13 cellular contexts compared by ENCODE assay signal in the genomic region with DNA sequence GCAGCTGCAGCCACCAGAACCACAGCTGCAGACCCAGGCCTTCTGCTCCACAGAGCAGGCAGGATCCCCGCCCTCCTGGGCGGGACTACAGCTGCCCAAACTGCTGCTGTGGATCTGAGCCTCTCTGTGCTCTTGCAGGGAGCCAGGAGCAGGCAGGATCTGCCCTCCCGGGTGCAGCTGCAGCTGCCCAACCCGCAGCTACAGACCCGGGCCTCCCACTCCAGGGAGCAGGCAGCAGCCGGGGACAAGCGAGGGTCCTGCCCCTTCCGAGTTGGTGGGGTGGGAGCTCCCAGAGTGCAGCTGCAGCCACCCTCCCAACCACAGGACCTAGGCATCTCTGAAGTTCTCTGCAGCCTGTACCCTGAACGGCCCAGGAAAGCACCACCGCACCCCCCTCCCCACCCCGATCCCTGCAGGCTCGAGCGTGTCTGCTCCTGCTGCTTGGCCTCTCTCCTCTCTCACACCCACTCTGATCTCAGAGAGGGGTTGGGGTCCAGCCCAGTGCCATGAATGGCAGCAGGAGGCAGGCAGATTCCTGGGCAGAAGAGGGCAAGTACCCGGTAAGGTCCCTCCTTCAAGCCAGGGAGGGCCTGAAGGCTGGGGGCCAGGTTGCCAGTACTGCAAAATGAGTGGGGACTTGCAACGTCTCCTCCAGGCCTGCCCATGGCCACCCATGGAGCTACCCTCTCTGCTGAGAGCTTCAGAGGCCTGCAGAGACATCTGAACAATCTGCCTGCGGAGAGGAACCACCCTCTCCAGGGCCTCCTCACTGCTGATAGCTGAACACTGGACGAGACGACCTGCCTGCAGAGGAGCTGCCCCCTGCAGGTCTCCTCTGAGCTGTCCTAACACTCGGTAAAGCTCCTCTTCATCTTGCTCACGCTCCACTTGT. TPM values are rescaled to one million over a fixed set of nuclear protein-coding genes. Genes with fewer than 3 reads are reported as not detected.
A peak's percentile ranks its signal among the peaks of the same experiment; 100 is the strongest.
DNase-seq lines count a peak whose midpoint lies in the region; ATAC-seq and TF ChIP-seq lines count a peak whose summit lies in the region.
"Had no signal": no experiment of that assay in that cellular context is flagged by ENCODE, and none has a peak within 500 bp of the region (broad histone marks: within the 10 kb centered on the region; RNA-seq: fewer than 3 reads in every experiment).

No MANE protein-coding gene starts in this region.

- no peak overlapping the region for H3K27ac Mint-ChIP-seq in activated CD8-positive, alpha-beta T cell treated with anti-CD3 and anti-CD28 coated beads, Interleukin-2, amount 10 ng/mL, durations not matched to agents 7 days and 5 days
- H3K27ac Mint-ChIP-seq in activated CD8-positive, alpha-beta T cell treated with anti-CD3 and anti-CD28 coated beads for 36 hours: no peak overlapping the region
- no peak overlapping the region for H3K27ac Mint-ChIP-seq in activated T-helper 1 cell treated with anti-CD3 and anti-CD28 coated beads, Interleukin-12 subunit alpha, Interleukin-12 subunit beta, Interleukin-2, Interleukin-4 antibody, amounts not matched to agents 30 ng/mL and 10 ng/mL and 1 ng/mL, durations not matched to agents 14 hours and 24 hours and 36 hours

- no peak for DNase-seq in activated CD8-positive, alpha-beta T cell treated with anti-CD3 and anti-CD28 coated beads, Interleukin-2, amount 10 ng/mL, durations not matched to agents 7 days and 5 days
- DNase-seq in activated CD8-positive, alpha-beta T cell treated with anti-CD3 and anti-CD28 coated beads for 36 hours: no peak
- DNase-seq in SJCRH30: peak; percentile 79 to 81
- DNase-seq in cardiac septum (ENCODE audit: low spot score): peak; percentile 54
- DNase-seq in thyroid gland: peak; percentile 45 to 54
- no peak for DNase-seq in DMS114 treated with DMSO at 0.1 percent for 48 hours (lab: John Stamatoyannopoulos, UW; ENCODE audit: unreplicated experiment)
- DNase-seq in activated T-helper 1 cell treated with anti-CD3 and anti-CD28 coated beads, Interleukin-12 subunit alpha, Interleukin-12 subunit beta, Interleukin-2, Interleukin-4 antibody, amounts not matched to agents 30 ng/mL and 10 ng/mL and 1 ng/mL, durations not matched to agents 14 hours and 24 hours and 36 hours (ENCODE audit: low spot score): no peak
- DNase-seq: activated gamma-delta T cell treated with Interleukin-2 at 50 U/mL for 16 hours had no signal

- H3K27me3 Mint-ChIP-seq in activated CD8-positive, alpha-beta T cell treated with anti-CD3 and anti-CD28 coated beads, Interleukin-2, amount 10 ng/mL, durations not matched to agents 7 days and 5 days (ENCODE audit: low read depth): no peaks in the 10 kb centered on the region
- no peaks in the 10 kb centered on the region for H3K27me3 Mint-ChIP-seq in activated CD8-positive, alpha-beta T cell treated with anti-CD3 and anti-CD28 coated beads for 36 hours
- peaks cover 6% of the 10 kb centered on the region for H3K27me3 Mint-ChIP-seq in activated T-helper 1 cell treated with anti-CD3 and anti-CD28 coated beads, Interleukin-12 subunit alpha, Interleukin-12 subunit beta, Interleukin-2, Interleukin-4 antibody, amounts not matched to agents 30 ng/mL and 10 ng/mL and 1 ng/mL, durations not matched to agents 14 hours and 24 hours and 36 hours (ENCODE audit: insufficient read depth)

- H3K36me3 ChIP-seq in SJCRH30 (no peaks in the 10 kb centered on the region), thyroid gland (no peaks in the 10 kb centered on the region)

- H3K4me3 ChIP-seq in SJCRH30: no peak overlapping the region
- H3K4me3 ChIP-seq in thyroid gland (replicated peaks in 1 of 3): no peak overlapping the region
- H3K4me3 ChIP-seq: SK-N-MC had no signal

- no peaks in the 10 kb centered on the region for H3K9me3 ChIP-seq in SJCRH30 (replicated peaks)
- H3K9me3 ChIP-seq in thyroid gland: no peaks in the 10 kb centered on the region

- no peaks in the 10 kb centered on the region for H3K9me3 Mint-ChIP-seq in activated CD8-positive, alpha-beta T cell treated with anti-CD3 and anti-CD28 coated beads, Interleukin-2, amount 10 ng/mL, durations not matched to agents 7 days and 5 days (ENCODE audit: insufficient read depth)
- no peaks in the 10 kb centered on the region for H3K9me3 Mint-ChIP-seq in activated CD8-positive, alpha-beta T cell treated with anti-CD3 and anti-CD28 coated beads for 36 hours
- H3K9me3 Mint-ChIP-seq in activated T-helper 1 cell treated with anti-CD3 and anti-CD28 coated beads, Interleukin-12 subunit alpha, Interleukin-12 subunit beta, Interleukin-2, Interleukin-4 antibody, amounts not matched to agents 30 ng/mL and 10 ng/mL and 1 ng/mL, durations not matched to agents 14 hours and 24 hours and 36 hours: no peaks in the 10 kb centered on the region

- no peak for TF ChIP-seq POLR2A in thyroid gland (IDR thresholded peaks at IDR 0.05)

- no peak for TF ChIP-seq CTCF in activated CD8-positive, alpha-beta T cell treated with anti-CD3 and anti-CD28 coated beads for 36 hours (IDR thresholded peaks at IDR 0.05)
- TF ChIP-seq CTCF in thyroid gland (IDR thresholded peaks at IDR 0.05): peak in 4 of 6 experiments; percentile 14 to 29 (median 26)

- no peak overlapping the region for H3K4me3 Mint-ChIP-seq in activated CD8-positive, alpha-beta T cell treated with anti-CD3 and anti-CD28 coated beads, Interleukin-2, amount 10 ng/mL, durations not matched to agents 7 days and 5 days
- H3K4me3 Mint-ChIP-seq in activated CD8-positive, alpha-beta T cell treated with anti-CD3 and anti-CD28 coated beads for 36 hours: no peak overlapping the region
- no peak overlapping the region for H3K4me3 Mint-ChIP-seq in activated T-helper 1 cell treated with anti-CD3 and anti-CD28 coated beads, Interleukin-12 subunit alpha, Interleukin-12 subunit beta, Interleukin-2, Interleukin-4 antibody, amounts not matched to agents 30 ng/mL and 10 ng/mL and 1 ng/mL, durations not matched to agents 14 hours and 24 hours and 36 hours

- H3K36me3 Mint-ChIP-seq in activated CD8-positive, alpha-beta T cell treated with anti-CD3 and anti-CD28 coated beads, Interleukin-2, amount 10 ng/mL, durations not matched to agents 7 days and 5 days (ENCODE audit: low read depth): no peaks in the 10 kb centered on the region
- H3K36me3 Mint-ChIP-seq in activated CD8-positive, alpha-beta T cell treated with anti-CD3 and anti-CD28 coated beads for 36 hours (ENCODE audit: low read depth): no peaks in the 10 kb centered on the region
- no peaks in the 10 kb centered on the region for H3K36me3 Mint-ChIP-seq in activated T-helper 1 cell treated with anti-CD3 and anti-CD28 coated beads, Interleukin-12 subunit alpha, Interleukin-12 subunit beta, Interleukin-2, Interleukin-4 antibody, amounts not matched to agents 30 ng/mL and 10 ng/mL and 1 ng/mL, durations not matched to agents 14 hours and 24 hours and 36 hours (ENCODE audit: low read depth)

- no peaks in the 10 kb centered on the region for H3K4me1 Mint-ChIP-seq in activated CD8-positive, alpha-beta T cell treated with anti-CD3 and anti-CD28 coated beads, Interleukin-2, amount 10 ng/mL, durations not matched to agents 7 days and 5 days (ENCODE audit: low read depth)
- H3K4me1 Mint-ChIP-seq in activated CD8-positive, alpha-beta T cell treated with anti-CD3 and anti-CD28 coated beads for 36 hours (ENCODE audit: low read depth): no peaks in the 10 kb centered on the region
- H3K4me1 Mint-ChIP-seq in activated T-helper 1 cell treated with anti-CD3 and anti-CD28 coated beads, Interleukin-12 subunit alpha, Interleukin-12 subunit beta, Interleukin-2, Interleukin-4 antibody, amounts not matched to agents 30 ng/mL and 10 ng/mL and 1 ng/mL, durations not matched to agents 14 hours and 24 hours and 36 hours (ENCODE audit: low read depth): no peaks in the 10 kb centered on the region

- H3K4me1 ChIP-seq in SJCRH30 (peaks cover 3% of the 10 kb centered on the region; the same call in 1 of the 2 replicates), thyroid gland (peaks cover 11 to 15% of the 10 kb centered on the region in 2 donors)

- intact Hi-C loops in activated CD8-positive, alpha-beta T cell treated with anti-CD3 and anti-CD28 coated beads for 36 hours (cut with micrococcal nuclease): no loop called here
- intact Hi-C loops in cardiac septum (cut with DNase I) (no loop called here), thyroid gland (cut with DNase I) (no loop called here)
- intact Hi-C loops in activated T-helper 1 cell treated with anti-CD3 and anti-CD28 coated beads, Interleukin-12 subunit alpha, Interleukin-12 subunit beta, Interleukin-2, Interleukin-4 antibody, amounts not matched to agents 30 ng/mL and 10 ng/mL and 1 ng/mL, durations not matched to agents 14 hours and 24 hours and 36 hours (cut with micrococcal nuclease): no loop called here

- peak; percentile 23 for ATAC-seq in activated CD8-positive, alpha-beta T cell treated with anti-CD3 and anti-CD28 coated beads, Interleukin-2, amount 10 ng/mL, durations not matched to agents 7 days and 5 days
- no peak for ATAC-seq in activated CD8-positive, alpha-beta T cell treated with anti-CD3 and anti-CD28 coated beads for 36 hours
- ATAC-seq in GM21737 (IDR thresholded peaks at IDR 0.05; ENCODE audit: unreplicated experiment): no peak

- CTCF ChIA-PET in activated CD8-positive, alpha-beta T cell treated with anti-CD3 and anti-CD28 coated beads, Interleukin-2, amount 10 ng/mL, durations not matched to agents 7 days and 5 days (lab: Charles Lee): interaction anchor here (1.0 to 1.8 kb wide), 3 partner anchors 9 to 42 kb away, joined by 3 to 6 read pairs (median 3); no protein-coding TSS in a partner anchor
- CTCF ChIA-PET in activated CD8-positive, alpha-beta T cell treated with anti-CD3 and anti-CD28 coated beads for 36 hours (lab: Charles Lee): interaction anchor here (0.6 to 1.1 kb wide), 2 partner anchors 17 to 19 kb away, joined by 3 to 4 read pairs; no protein-coding TSS in a partner anchor

- 36 to 50% methylated on average over 11 to 12 of the region's 20 CpGs for WGBS in thyroid gland, 2 donors

- H3K27me3 ChIP-seq in SJCRH30 (no peaks in the 10 kb centered on the region; the same call in 1 of the 2 replicates), thyroid gland (no peaks in the 10 kb centered on the region)

- POLR2A ChIA-PET in activated CD8-positive, alpha-beta T cell treated with anti-CD3 and anti-CD28 coated beads, Interleukin-2, amount 10 ng/mL, durations not matched to agents 7 days and 5 days (lab: Charles Lee): no interaction called here
- POLR2A ChIA-PET in activated CD8-positive, alpha-beta T cell treated with anti-CD3 and anti-CD28 coated beads for 36 hours (lab: Charles Lee): no interaction called here

- H3K27ac ChIP-seq in SJCRH30 (no peak overlapping the region), thyroid gland (peak overlapping the region; percentile 0 to 67 (median 48))
- H3K27ac ChIP-seq: C4-2B, HL-60, SK-N-MC had no signal

RNA-seq across cellular contexts. Expression of a gene that starts 16.4 kb away (rescaled TPM):
- 100 to 1,000 TPM; 300 to 320 TPM for total RNA-seq in activated CD8-positive, alpha-beta T cell treated with anti-CD3 and anti-CD28 coated beads, Interleukin-2, amount 10 ng/mL, durations not matched to agents 7 days and 5 days
- 100 to 1,000 TPM; 189 to 191 TPM for total RNA-seq in activated CD8-positive, alpha-beta T cell treated with anti-CD3 and anti-CD28 coated beads for 36 hours
- 79.1 and 79.2 TPM in 2 replicates for total RNA-seq in SJCRH30 (2014; rRNA removed; shearing (Covaris generic))
- 47.3 TPM for total RNA-seq in cardiac septum
- 10 to 100 TPM; 14.0 to 19.3 (median 14.9) TPM for total RNA-seq in thyroid gland
- 249 and 253 TPM in 2 replicates for total RNA-seq in activated T-helper 1 cell treated with anti-CD3 and anti-CD28 coated beads, Interleukin-12 subunit alpha, Interleukin-12 subunit beta, Interleukin-2, Interleukin-4 antibody, amounts not matched to agents 30 ng/mL and 10 ng/mL and 1 ng/mL, durations not matched to agents 14 hours and 24 hours and 36 hours

RNA-seq across cellular contexts. Expression of a gene that starts 39.1 kb away (rescaled TPM):
- under 1 TPM; 0.44 to 0.45 TPM for total RNA-seq in activated CD8-positive, alpha-beta T cell treated with anti-CD3 and anti-CD28 coated beads, Interleukin-2, amount 10 ng/mL, durations not matched to agents 7 days and 5 days
- total RNA-seq in activated CD8-positive, alpha-beta T cell treated with anti-CD3 and anti-CD28 coated beads for 36 hours: under 1 TPM; 0.36 TPM
- total RNA-seq in SJCRH30 (2014; rRNA removed; shearing (Covaris generic)): 0.71 and 1.0 TPM in 2 replicates
- total RNA-seq in cardiac septum: 0.35 TPM
- 10 to 100 TPM in 1 of 4 donors, 1 to 10 TPM in 3; 5.3 to 11.7 (median 6.1) TPM for total RNA-seq in thyroid gland
- total RNA-seq in activated T-helper 1 cell treated with anti-CD3 and anti-CD28 coated beads, Interleukin-12 subunit alpha, Interleukin-12 subunit beta, Interleukin-2, Interleukin-4 antibody, amounts not matched to agents 30 ng/mL and 10 ng/mL and 1 ng/mL, durations not matched to agents 14 hours and 24 hours and 36 hours: 0.37 and 0.41 TPM in 2 replicates

RNA-seq across cellular contexts. Expression of a gene that starts 53.2 kb away (rescaled TPM):
- total RNA-seq in activated CD8-positive, alpha-beta T cell treated with anti-CD3 and anti-CD28 coated beads, Interleukin-2, amount 10 ng/mL, durations not matched to agents 7 days and 5 days: 100 to 1,000 TPM; 180 to 185 TPM
- total RNA-seq in activated CD8-positive, alpha-beta T cell treated with anti-CD3 and anti-CD28 coated beads for 36 hours: 100 to 1,000 TPM; 109 TPM
- total RNA-seq in SJCRH30 (2014; rRNA removed; shearing (Covaris generic)): 18.3 and 20.4 TPM in 2 replicates
- total RNA-seq in cardiac septum (26.1 TPM), thyroid gland (10 to 100 TPM; 37.0 to 58.9 (median 57.7) TPM)
- 117 and 130 TPM in 2 replicates for total RNA-seq in activated T-helper 1 cell treated with anti-CD3 and anti-CD28 coated beads, Interleukin-12 subunit alpha, Interleukin-12 subunit beta, Interleukin-2, Interleukin-4 antibody, amounts not matched to agents 30 ng/mL and 10 ng/mL and 1 ng/mL, durations not matched to agents 14 hours and 24 hours and 36 hours

RNA-seq across cellular contexts. Expression of a gene that starts 54.8 kb away (rescaled TPM):
- total RNA-seq in activated CD8-positive, alpha-beta T cell treated with anti-CD3 and anti-CD28 coated beads, Interleukin-2, amount 10 ng/mL, durations not matched to agents 7 days and 5 days: 10 to 100 TPM; 17.1 to 19.4 TPM
- 10 to 100 TPM; 19.4 to 21.7 TPM for total RNA-seq in activated CD8-positive, alpha-beta T cell treated with anti-CD3 and anti-CD28 coated beads for 36 hours
- 2.6 and 2.8 TPM in 2 replicates for total RNA-seq in SJCRH30 (2014; rRNA removed; shearing (Covaris generic))
- 50.2 TPM for total RNA-seq in cardiac septum
- 10 to 100 TPM in 1 of 4 donors, 1 to 10 TPM in 3; 6.3 to 12.6 (median 9.2) TPM for total RNA-seq in thyroid gland
- 7.7 and 14.9 TPM in 2 replicates for total RNA-seq in activated T-helper 1 cell treated with anti-CD3 and anti-CD28 coated beads, Interleukin-12 subunit alpha, Interleukin-12 subunit beta, Interleukin-2, Interleukin-4 antibody, amounts not matched to agents 30 ng/mL and 10 ng/mL and 1 ng/mL, durations not matched to agents 14 hours and 24 hours and 36 hours

RNA-seq across cellular contexts. Expression of a gene that starts 55.2 kb away (rescaled TPM):
- not detected for total RNA-seq in activated CD8-positive, alpha-beta T cell treated with anti-CD3 and anti-CD28 coated beads, Interleukin-2, amount 10 ng/mL, durations not matched to agents 7 days and 5 days
- total RNA-seq in activated CD8-positive, alpha-beta T cell treated with anti-CD3 and anti-CD28 coated beads for 36 hours: under 1 TPM in 1 of 2 experiments, not detected in 1; 0.38 TPM
- total RNA-seq in SJCRH30 (2014; rRNA removed; shearing (Covaris generic)): not detected in 2 replicates
- total RNA-seq in cardiac septum (not detected), thyroid gland (not detected)
- 0.61 TPM in 1 of 2 replicates, not detected in the other for total RNA-seq in activated T-helper 1 cell treated with anti-CD3 and anti-CD28 coated beads, Interleukin-12 subunit alpha, Interleukin-12 subunit beta, Interleukin-2, Interleukin-4 antibody, amounts not matched to agents 30 ng/mL and 10 ng/mL and 1 ng/mL, durations not matched to agents 14 hours and 24 hours and 36 hours
- total RNA-seq: skeletal muscle tissue had no signal

Comparison
In these comparisons a context has a peak if more than half of its experiments do, and no peak if none do; other contexts are left out.
1. DNase-seq: peak in SJCRH30 (2 of 2), cardiac septum (single experiment) and thyroid gland (2 of 2); none in activated CD8-positive, alpha-beta T cell treated with anti-CD3 and anti-CD28 coated beads, Interleukin-2, amount 10 ng/mL, durations not matched to agents 7 days and 5 days (single experiment), activated CD8-positive, alpha-beta T cell treated with anti-CD3 and anti-CD28 coated beads for 36 hours (single experiment), DMS114 treated with DMSO at 0.1 percent for 48 hours (single experiment) and activated T-helper 1 cell treated with anti-CD3 and anti-CD28 coated beads, Interleukin-12 subunit alpha, Interleukin-12 subunit beta, Interleukin-2, Interleukin-4 antibody, amounts not matched to agents 30 ng/mL and 10 ng/mL and 1 ng/mL, durations not matched to agents 14 hours and 24 hours and 36 hours (single experiment).